ENCODE assay signal across 26 cellular contexts in genomic region chr5:54215233-54215736, GRCh38.
DNase-seq lines count a peak whose midpoint lies in the region; ATAC-seq and TF ChIP-seq lines count a peak whose summit lies in the region.
"Had no signal": no experiment of that assay in that cellular context is flagged by ENCODE, and none has a peak within 500 bp of the region (broad histone marks: within the 10 kb centered on the region; RNA-seq: fewer than 3 reads in every experiment).

No MANE protein-coding gene starts in this region.

- H3K4me3 Mint-ChIP-seq in WTC11 = peak overlapping the region; percentile 34; the same call in 1 of the 2 replicates
- no peak overlapping the region for H3K4me3 Mint-ChIP-seq in naive thymus-derived CD8-positive, alpha-beta T cell
- H3K4me3 Mint-ChIP-seq: activated CD4-positive, alpha-beta memory T cell treated with anti-CD3 and anti-CD28 coated beads, Interleukin-2, amount 10 ng/mL, durations not matched to agents 7 days and 5 days; activated naive CD4-positive, alpha-beta T cell treated with anti-CD3 and anti-CD28 coated beads for 36 hours; type B pancreatic cell had no signal

- no peaks in the 10 kb centered on the region for H3K27me3 Mint-ChIP-seq in WTC11 (ENCODE audit: low read depth)
- H3K27me3 Mint-ChIP-seq in naive thymus-derived CD8-positive, alpha-beta T cell = no peaks in the 10 kb centered on the region
- H3K27me3 Mint-ChIP-seq: activated CD4-positive, alpha-beta memory T cell treated with anti-CD3 and anti-CD28 coated beads, Interleukin-2, amount 10 ng/mL, durations not matched to agents 7 days and 5 days had no signal

- TF ChIP-seq CTCF in WTC11 (IDR thresholded peaks at IDR 0.05) = no peak

- CTCF ChIA-PET in WTC11 (lab: Charles Lee) = interaction anchor here (0.7 to 1.8 kb wide), 7 partner anchors 14 to 784 kb away, joined by 3 to 9 read pairs (median 4); no protein-coding TSS in a partner anchor

- no peaks in the 10 kb centered on the region for H3K9me3 Mint-ChIP-seq in WTC11
- H3K9me3 Mint-ChIP-seq in naive thymus-derived CD8-positive, alpha-beta T cell = no peaks in the 10 kb centered on the region
- H3K9me3 Mint-ChIP-seq: activated CD4-positive, alpha-beta memory T cell treated with anti-CD3 and anti-CD28 coated beads, Interleukin-2, amount 10 ng/mL, durations not matched to agents 7 days and 5 days; activated naive CD4-positive, alpha-beta T cell treated with anti-CD3 and anti-CD28 coated beads for 36 hours; type B pancreatic cell had no signal

- H3K27ac Mint-ChIP-seq in WTC11 = no peak overlapping the region; the same call in 1 of the 2 replicates
- H3K27ac Mint-ChIP-seq in naive thymus-derived CD8-positive, alpha-beta T cell = no peak overlapping the region
- H3K27ac Mint-ChIP-seq: activated CD4-positive, alpha-beta memory T cell treated with anti-CD3 and anti-CD28 coated beads, Interleukin-2, amount 10 ng/mL, durations not matched to agents 7 days and 5 days; activated naive CD4-positive, alpha-beta T cell treated with anti-CD3 and anti-CD28 coated beads for 36 hours; type B pancreatic cell had no signal

- DNase-seq in NCI-H524 (lab: John Stamatoyannopoulos, UW) (peak; percentile 8 to 12), NCI-H524 treated with DMSO at 0.1 percent for 48 hours (lab: John Stamatoyannopoulos, UW) (no peak), WTC11 (ENCODE audit: low spot score) (no peak), iPS-NIHi7 (ENCODE audit: extremely low spot score) (peak; percentile 30), dedifferentiated amniotic fluid mesenchymal stem cell (ENCODE audit: extremely low spot score) (no peak), NCI-H2029 treated with DMSO at 0.1 percent for 48 hours (lab: John Stamatoyannopoulos, UW) (no peak)
- no peak for DNase-seq in activated naive CD4-positive, alpha-beta T cell treated with anti-CD3 and anti-CD28 coated beads, Interleukin-2, amount 50 U/mL, for 16 hours
- DNase-seq in naive thymus-derived CD8-positive, alpha-beta T cell = no peak
- DNase-seq: 8988T; activated CD4-positive, alpha-beta memory T cell treated with anti-CD3 and anti-CD28 coated beads, Interleukin-2, amount 10 ng/mL, durations not matched to agents 7 days and 5 days; activated CD4-positive, CD25-positive, alpha-beta regulatory T cell; activated naive CD4-positive, alpha-beta T cell treated with anti-CD3 and anti-CD28 coated beads for 36 hours; anterior cingulate cortex; effector memory CD4-positive, alpha-beta T cell; GF-D8; heart left ventricle; kidney; NCI-H1048; NCI-H2081 treated with DMSO at 0.1 percent for 48 hours; NCI-H526; stimulated activated CD4-positive, alpha-beta T cell treated with anti-CD3 and anti-CD28 coated beads, Interleukin-2, amount 100 ng/mL, for 24 hours; stimulated activated naive CD8-positive, alpha-beta T cell treated with anti-CD3 and anti-CD28 coated beads, Interleukin-15, Interleukin-2, amounts not matched to agents 100 U/mL and 50 U/mL, for 24 hours; T-helper 2 cell had no signal

- H3K36me3 Mint-ChIP-seq in WTC11 = no peaks in the 10 kb centered on the region
- H3K36me3 Mint-ChIP-seq in naive thymus-derived CD8-positive, alpha-beta T cell = no peaks in the 10 kb centered on the region
- H3K36me3 Mint-ChIP-seq: type B pancreatic cell had no signal

- peaks cover 69% of the 10 kb centered on the region for H3K4me1 Mint-ChIP-seq in WTC11
- H3K4me1 Mint-ChIP-seq in naive thymus-derived CD8-positive, alpha-beta T cell = peaks cover 18 to 32% (median 25%) of the 10 kb centered on the region in 4 donors

- POLR2A ChIA-PET in WTC11 (lab: Charles Lee) = interaction anchor here (0.6 to 0.9 kb wide), 2 partner anchors 131 to 981 kb away, joined by 3 to 6 read pairs; no protein-coding TSS in a partner anchor
- POLR2A ChIA-PET in naive thymus-derived CD8-positive, alpha-beta T cell (lab: Charles Lee) = no interaction called here

- peak; percentile 65 for ATAC-seq in WTC11
- ATAC-seq in naive thymus-derived CD8-positive, alpha-beta T cell = no peak
- ATAC-seq: GM12878; HCT116; heart left ventricle; stimulated activated naive CD8-positive, alpha-beta T cell treated with anti-CD3 and anti-CD28 coated beads, Interleukin-15, Interleukin-2, amounts not matched to agents 100 U/mL and 50 U/mL, for 24 hours had no signal

TF ChIP-seq in WTC11, 78 proteins besides CTCF, POLR2A, EP300 and RAD21:
- no peak for TF ChIP-seq USF2 (CRISPR knock-in tag; IDR thresholded peaks at IDR 0.05)
- TF ChIP-seq ZBTB43 (CRISPR knock-in tag; IDR thresholded peaks at IDR 0.05) = no peak
- TF ChIP-seq RORB (CRISPR knock-in tag; IDR thresholded peaks at IDR 0.05) = no peak
- no peak for TF ChIP-seq GTF2I (CRISPR knock-in tag; conservative IDR thresholded peaks at IDR 0.05)
- TF ChIP-seq MXD4 (CRISPR knock-in tag; IDR thresholded peaks at IDR 0.05; ENCODE audit: borderline replicate concordance) = no peak
- no peak for TF ChIP-seq ZNF423 (CRISPR knock-in tag; IDR thresholded peaks at IDR 0.05)
- TF ChIP-seq GABPB1 (CRISPR knock-in tag; IDR thresholded peaks at IDR 0.05) = no peak
- TF ChIP-seq STAT6 (CRISPR knock-in tag; conservative IDR thresholded peaks at IDR 0.05; ENCODE audit: low read depth) = no peak

Comparison
In these comparisons a context has a peak if more than half of its experiments do, and no peak if none do; other contexts are left out.
1. DNase-seq: peak in NCI-H524 (2 of 2) and iPS-NIHi7 (single experiment); none in NCI-H524 treated with DMSO at 0.1 percent for 48 hours (single experiment), WTC11 (single experiment), activated naive CD4-positive, alpha-beta T cell treated with anti-CD3 and anti-CD28 coated beads, Interleukin-2, amount 50 U/mL, for 16 hours (single experiment), dedifferentiated amniotic fluid mesenchymal stem cell (single experiment), naive thymus-derived CD8-positive, alpha-beta T cell (0 of 10) and NCI-H2029 treated with DMSO at 0.1 percent for 48 hours (single experiment).